1 cellular context compared by ENCODE assay signal in genomic region chr11:74726547-74727182, GRCh38.
TF ChIP-seq lines count a peak whose summit lies in the region.

No MANE protein-coding gene starts in this region.

TF ChIP-seq in HepG2, 621 proteins besides CTCF, POLR2A, EP300 and RAD21 (continued from another document and continues in another):
- TF ChIP-seq ARHGAP35 (CRISPR knock-in tag; IDR thresholded peaks at IDR 0.05; ENCODE audit: borderline replicate concordance) (no peak), YY1 (IDR thresholded peaks at IDR 0.05; ENCODE audit: insufficient read depth, insufficient replicate concordance, low read depth, low read length) (no peak), ZSCAN21 (CRISPR knock-in tag; IDR thresholded peaks at IDR 0.05; ENCODE audit: borderline replicate concordance) (no peak), RFX5 (IDR thresholded peaks at IDR 0.05; ENCODE audit: low read depth, low read length) (peak; percentile 78), ZNF670 (CRISPR knock-in tag; IDR thresholded peaks at IDR 0.05; ENCODE audit: borderline replicate concordance) (no peak), CREB1 (IDR thresholded peaks at IDR 0.05) (no peak), CREB1 (CRISPR knock-in tag; IDR thresholded peaks at IDR 0.05) (no peak), FIP1L1 (IDR thresholded peaks at IDR 0.05; ENCODE audit: borderline replicate concordance, insufficient read depth, low read depth, low read length) (no peak), ZEB1 (IDR thresholded peaks at IDR 0.05; ENCODE audit: insufficient replicate concordance, low read depth) (no peak), MIER2 (CRISPR knock-in tag; IDR thresholded peaks at IDR 0.05) (no peak), GTF3A (CRISPR knock-in tag; conservative IDR thresholded peaks at IDR 0.05) (no peak), HNRNPUL1 (IDR thresholded peaks at IDR 0.05; ENCODE audit: low read depth, low read length) (no peak), TGIF2 (CRISPR knock-in tag; IDR thresholded peaks at IDR 0.05) (no peak), RCOR2 (CRISPR knock-in tag; IDR thresholded peaks at IDR 0.05) (no peak), JUNB (CRISPR knock-in tag; IDR thresholded peaks at IDR 0.05; ENCODE audit: borderline replicate concordance) (no peak), SP5 (CRISPR knock-in tag; IDR thresholded peaks at IDR 0.05; ENCODE audit: borderline replicate concordance, low read depth) (no peak), MAZ (IDR thresholded peaks at IDR 0.05; ENCODE audit: borderline replicate concordance, low read depth, low read length) (no peak), MAZ (CRISPR knock-in tag; IDR thresholded peaks at IDR 0.05; ENCODE audit: low read depth) (no peak), ZNF343 (CRISPR knock-in tag; IDR thresholded peaks at IDR 0.05) (no peak), MEIS1 (CRISPR knock-in tag; IDR thresholded peaks at IDR 0.05; ENCODE audit: borderline replicate concordance) (no peak), ZNF768 (CRISPR knock-in tag; IDR thresholded peaks at IDR 0.05) (peak; percentile 63; the same call in 1 of the 2 replicates), ZHX2 (IDR thresholded peaks at IDR 0.05; ENCODE audit: low read depth) (no peak), ZHX2 (CRISPR knock-in tag; IDR thresholded peaks at IDR 0.05; ENCODE audit: borderline replicate concordance) (no peak), MYNN (CRISPR knock-in tag; IDR thresholded peaks at IDR 0.05; ENCODE audit: low read depth) (no peak), CBFB (CRISPR knock-in tag; IDR thresholded peaks at IDR 0.05) (no peak), ZNF7 (CRISPR knock-in tag; IDR thresholded peaks at IDR 0.05) (no peak), TRIM22 (IDR thresholded peaks at IDR 0.05) (no peak), ZNF552 (CRISPR knock-in tag; IDR thresholded peaks at IDR 0.05; ENCODE audit: borderline replicate concordance) (no peak), FOSL1 (CRISPR knock-in tag; IDR thresholded peaks at IDR 0.05; ENCODE audit: borderline replicate concordance) (no peak), NCOA5 (CRISPR knock-in tag; IDR thresholded peaks at IDR 0.05) (no peak), ZNF629 (CRISPR knock-in tag; conservative IDR thresholded peaks at IDR 0.05) (no peak), MAFG (CRISPR knock-in tag; IDR thresholded peaks at IDR 0.05) (no peak), THYN1 (CRISPR knock-in tag; IDR thresholded peaks at IDR 0.05; ENCODE audit: borderline replicate concordance, low read depth) (no peak), MAFF (IDR thresholded peaks at IDR 0.05; ENCODE audit: low read depth, low read length) (no peak), ZNF678 (CRISPR knock-in tag; IDR thresholded peaks at IDR 0.05) (no peak), CCAR2 (optimal IDR thresholded peaks at IDR 0.05; ENCODE audit: low read depth, low read length) (no peak), ZFP41 (CRISPR knock-in tag; IDR thresholded peaks at IDR 0.05; ENCODE audit: borderline replicate concordance) (no peak), POLR2AphosphoS2 (IDR thresholded peaks at IDR 0.05; ENCODE audit: low read depth, low read length) (no peak), NR1H2 (CRISPR knock-in tag; IDR thresholded peaks at IDR 0.05; ENCODE audit: borderline replicate concordance, low read depth) (no peak), RBM22 (optimal IDR thresholded peaks at IDR 0.05; ENCODE audit: low read length) (no peak), ISL2 (CRISPR knock-in tag; IDR thresholded peaks at IDR 0.05) (peak; percentile 52; the same call in 1 of the 2 replicates), KAT2B (IDR thresholded peaks at IDR 0.05; ENCODE audit: borderline replicate concordance, low read depth, low read length) (no peak), ZNF274 (CRISPR knock-in tag; IDR thresholded peaks at IDR 0.05) (0 out of 2 replicates have a peak, but pooled peaks have one; percentile 18), DZIP1 (CRISPR knock-in tag; IDR thresholded peaks at IDR 0.05) (no peak)
- TF ChIP-seq, protein P1, sequence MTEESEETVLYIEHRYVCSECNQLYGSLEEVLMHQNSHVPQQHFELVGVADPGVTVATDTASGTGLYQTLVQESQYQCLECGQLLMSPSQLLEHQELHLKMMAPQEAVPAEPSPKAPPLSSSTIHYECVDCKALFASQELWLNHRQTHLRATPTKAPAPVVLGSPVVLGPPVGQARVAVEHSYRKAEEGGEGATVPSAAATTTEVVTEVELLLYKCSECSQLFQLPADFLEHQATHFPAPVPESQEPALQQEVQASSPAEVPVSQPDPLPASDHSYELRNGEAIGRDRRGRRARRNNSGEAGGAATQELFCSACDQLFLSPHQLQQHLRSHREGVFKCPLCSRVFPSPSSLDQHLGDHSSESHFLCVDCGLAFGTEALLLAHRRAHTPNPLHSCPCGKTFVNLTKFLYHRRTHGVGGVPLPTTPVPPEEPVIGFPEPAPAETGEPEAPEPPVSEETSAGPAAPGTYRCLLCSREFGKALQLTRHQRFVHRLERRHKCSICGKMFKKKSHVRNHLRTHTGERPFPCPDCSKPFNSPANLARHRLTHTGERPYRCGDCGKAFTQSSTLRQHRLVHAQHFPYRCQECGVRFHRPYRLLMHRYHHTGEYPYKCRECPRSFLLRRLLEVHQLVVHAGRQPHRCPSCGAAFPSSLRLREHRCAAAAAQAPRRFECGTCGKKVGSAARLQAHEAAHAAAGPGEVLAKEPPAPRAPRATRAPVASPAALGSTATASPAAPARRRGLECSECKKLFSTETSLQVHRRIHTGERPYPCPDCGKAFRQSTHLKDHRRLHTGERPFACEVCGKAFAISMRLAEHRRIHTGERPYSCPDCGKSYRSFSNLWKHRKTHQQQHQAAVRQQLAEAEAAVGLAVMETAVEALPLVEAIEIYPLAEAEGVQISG (CRISPR knock-in tag; IDR thresholded peaks at IDR 0.05) = 0 out of 2 replicates have a peak, but pooled peaks have one; percentile 23
- TF ChIP-seq, protein P2, sequence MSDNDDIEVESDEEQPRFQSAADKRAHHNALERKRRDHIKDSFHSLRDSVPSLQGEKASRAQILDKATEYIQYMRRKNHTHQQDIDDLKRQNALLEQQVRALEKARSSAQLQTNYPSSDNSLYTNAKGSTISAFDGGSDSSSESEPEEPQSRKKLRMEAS (IDR thresholded peaks at IDR 0.05) = no peak
- TF ChIP-seq, protein P3, sequence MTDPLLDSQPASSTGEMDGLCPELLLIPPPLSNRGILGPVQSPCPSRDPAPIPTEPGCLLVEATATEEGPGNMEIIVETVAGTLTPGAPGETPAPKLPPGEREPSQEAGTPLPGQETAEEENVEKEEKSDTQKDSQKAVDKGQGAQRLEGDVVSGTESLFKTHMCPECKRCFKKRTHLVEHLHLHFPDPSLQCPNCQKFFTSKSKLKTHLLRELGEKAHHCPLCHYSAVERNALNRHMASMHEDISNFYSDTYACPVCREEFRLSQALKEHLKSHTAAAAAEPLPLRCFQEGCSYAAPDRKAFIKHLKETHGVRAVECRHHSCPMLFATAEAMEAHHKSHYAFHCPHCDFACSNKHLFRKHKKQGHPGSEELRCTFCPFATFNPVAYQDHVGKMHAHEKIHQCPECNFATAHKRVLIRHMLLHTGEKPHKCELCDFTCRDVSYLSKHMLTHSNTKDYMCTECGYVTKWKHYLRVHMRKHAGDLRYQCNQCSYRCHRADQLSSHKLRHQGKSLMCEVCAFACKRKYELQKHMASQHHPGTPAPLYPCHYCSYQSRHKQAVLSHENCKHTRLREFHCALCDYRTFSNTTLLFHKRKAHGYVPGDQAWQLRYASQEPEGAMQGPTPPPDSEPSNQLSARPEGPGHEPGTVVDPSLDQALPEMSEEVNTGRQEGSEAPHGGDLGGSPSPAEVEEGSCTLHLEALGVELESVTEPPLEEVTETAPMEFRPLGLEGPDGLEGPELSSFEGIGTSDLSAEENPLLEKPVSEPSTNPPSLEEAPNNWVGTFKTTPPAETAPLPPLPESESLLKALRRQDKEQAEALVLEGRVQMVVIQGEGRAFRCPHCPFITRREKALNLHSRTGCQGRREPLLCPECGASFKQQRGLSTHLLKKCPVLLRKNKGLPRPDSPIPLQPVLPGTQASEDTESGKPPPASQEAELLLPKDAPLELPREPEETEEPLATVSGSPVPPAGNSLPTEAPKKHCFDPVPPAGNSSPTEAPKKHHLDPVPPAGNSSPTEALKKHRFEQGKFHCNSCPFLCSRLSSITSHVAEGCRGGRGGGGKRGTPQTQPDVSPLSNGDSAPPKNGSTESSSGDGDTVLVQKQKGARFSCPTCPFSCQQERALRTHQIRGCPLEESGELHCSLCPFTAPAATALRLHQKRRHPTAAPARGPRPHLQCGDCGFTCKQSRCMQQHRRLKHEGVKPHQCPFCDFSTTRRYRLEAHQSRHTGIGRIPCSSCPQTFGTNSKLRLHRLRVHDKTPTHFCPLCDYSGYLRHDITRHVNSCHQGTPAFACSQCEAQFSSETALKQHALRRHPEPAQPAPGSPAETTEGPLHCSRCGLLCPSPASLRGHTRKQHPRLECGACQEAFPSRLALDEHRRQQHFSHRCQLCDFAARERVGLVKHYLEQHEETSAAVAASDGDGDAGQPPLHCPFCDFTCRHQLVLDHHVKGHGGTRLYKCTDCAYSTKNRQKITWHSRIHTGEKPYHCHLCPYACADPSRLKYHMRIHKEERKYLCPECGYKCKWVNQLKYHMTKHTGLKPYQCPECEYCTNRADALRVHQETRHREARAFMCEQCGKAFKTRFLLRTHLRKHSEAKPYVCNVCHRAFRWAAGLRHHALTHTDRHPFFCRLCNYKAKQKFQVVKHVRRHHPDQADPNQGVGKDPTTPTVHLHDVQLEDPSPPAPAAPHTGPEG (CRISPR knock-in tag; IDR thresholded peaks at IDR 0.05) = no peak
- TF ChIP-seq, protein P4, sequence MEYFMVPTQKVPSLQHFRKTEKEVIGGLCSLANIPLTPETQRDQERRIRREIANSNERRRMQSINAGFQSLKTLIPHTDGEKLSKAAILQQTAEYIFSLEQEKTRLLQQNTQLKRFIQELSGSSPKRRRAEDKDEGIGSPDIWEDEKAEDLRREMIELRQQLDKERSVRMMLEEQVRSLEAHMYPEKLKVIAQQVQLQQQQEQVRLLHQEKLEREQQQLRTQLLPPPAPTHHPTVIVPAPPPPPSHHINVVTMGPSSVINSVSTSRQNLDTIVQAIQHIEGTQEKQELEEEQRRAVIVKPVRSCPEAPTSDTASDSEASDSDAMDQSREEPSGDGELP (IDR thresholded peaks at IDR 0.05; ENCODE audit: borderline replicate concordance, low read depth) = peak; percentile 85; the same call in 1 of the 2 replicates
- TF ChIP-seq, protein P5, sequence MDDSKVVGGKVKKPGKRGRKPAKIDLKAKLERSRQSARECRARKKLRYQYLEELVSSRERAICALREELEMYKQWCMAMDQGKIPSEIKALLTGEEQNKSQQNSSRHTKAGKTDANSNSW (CRISPR knock-in tag; IDR thresholded peaks at IDR 0.05; ENCODE audit: borderline replicate concordance) = no peak
